8 cellular contexts compared by ENCODE assay signal in genomic region chr7:17940302-17941170, GRCh38. TPM values are rescaled to one million over a fixed set of nuclear protein-coding genes. Genes with fewer than 3 reads are reported as not detected.
DNase-seq lines count a peak whose midpoint lies in the region; ATAC-seq, FAIRE-seq and TF ChIP-seq lines count a peak whose summit lies in the region.

Gene SNX13 (minus strand): TSS chr7:17940494. CDS start chr7:17940295, 199 bp downstream.

- TF ChIP-seq CTCF in keratinocyte (optimal IDR thresholded peaks at IDR 0.05 in 1 of 3, IDR thresholded peaks at IDR 0.05 in 1 of 3, conservative IDR thresholded peaks at IDR 0.05 in 1 of 3; ENCODE audit: extremely low read depth in 1 of 3, insufficient read depth in 2 of 3, low read length in 3 of 3) = peak in 2 of 3 experiments; percentile 25 to 48

- H3K27me3 ChIP-seq in keratinocyte (ENCODE audit: control insufficient read depth, extremely low read depth, insufficient read depth, low read length) = no peaks in the 10 kb centered on the region

- peak within 1 kb of the TSS; percentile 95 for H3K9ac ChIP-seq in keratinocyte (ENCODE audit: control insufficient read depth, extremely low read depth, insufficient read depth, low read length)

- peaks cover 42% of the 10 kb centered on the region for H3K79me2 ChIP-seq in keratinocyte (ENCODE audit: control insufficient read depth, insufficient read depth, low read length)

- no peaks in the 10 kb centered on the region for H3K9me3 ChIP-seq in keratinocyte (ENCODE audit: control insufficient read depth, low read depth, low read length)

- ATAC-seq in GM19035 (IDR thresholded peaks at IDR 0.05; ENCODE audit: unreplicated experiment) (peak; percentile 93), HG03354 (IDR thresholded peaks at IDR 0.05; ENCODE audit: poor library complexity, severe bottlenecking, unreplicated experiment) (peak; percentile 94)
- ATAC-seq in activated CD4-positive, CD25-positive, alpha-beta regulatory T cell treated with anti-CD3 and anti-CD28 coated beads, Interleukin-2, amount 50 U/mL, for 24 hours = peak; percentile 94 to 95

- peak within 1 kb of the TSS; percentile 86 for H3K4me2 ChIP-seq in keratinocyte (ENCODE audit: control insufficient read depth, extremely low read depth, insufficient read depth, low read depth, low read length)

- H4K20me1 ChIP-seq in keratinocyte (ENCODE audit: control insufficient read depth, extremely low read depth, insufficient read depth, low read length) = no peaks in the 10 kb centered on the region

- dilution Hi-C loops in keratinocyte (cut with MboI; ENCODE audit: extremely low pct_ligation_motif_present, low sequenced_read_pairs) = no loop called here

- no peaks in the 10 kb centered on the region for H3K36me3 ChIP-seq in keratinocyte (ENCODE audit: control insufficient read depth in 2 of 2, extremely low read depth in 1 of 2, insufficient read depth in 2 of 2, low read length in 2 of 2)

- H2AFZ ChIP-seq in keratinocyte (ENCODE audit: control insufficient read depth, low read length) = peak within 1 kb of the TSS; percentile 83

- H3K4me1 ChIP-seq in keratinocyte (ENCODE audit: control insufficient read depth, extremely low read depth, insufficient read depth, low read length) = peaks cover 30% of the 10 kb centered on the region

- peak within 1 kb of the TSS; percentile 80 to 92 (median 80) for H3K4me3 ChIP-seq in keratinocyte (ENCODE audit: control insufficient read depth in 2 of 3, extremely low read depth in 1 of 3, insufficient read depth in 2 of 3, low read depth in 1 of 3, low read length in 3 of 3)

- peak; percentile 44 for FAIRE-seq in keratinocyte (lab: Jason Lieb, UNC)

- DNase-seq in AG20443 (ENCODE audit: low spot score) (peak; percentile 97), NCI-H446 (lab: John Stamatoyannopoulos, UW) (peak; percentile 87 to 94), cerebellar cortex (ENCODE audit: low spot score) (peak; percentile 91), keratinocyte (ENCODE audit: low read depth, low spot score) (no peak)
- DNase-seq in stimulated activated CD4-positive, alpha-beta T cell treated with anti-CD3 and anti-CD28 coated beads, Interleukin-15, amount 100 ng/mL, for 1 hour (ENCODE audit: low read depth in 1 of 2, low spot score in 1 of 2) = peak; percentile 73 to 82

- peak within 1 kb of the TSS; percentile 93 for H3K27ac ChIP-seq in keratinocyte (ENCODE audit: control insufficient read depth, insufficient read depth, low read length)

- H3K9me1 ChIP-seq in keratinocyte (ENCODE audit: control insufficient read depth, extremely low read depth, insufficient read depth, low read length) = no peaks in the 10 kb centered on the region

RNA-seq across cellular contexts. Expression of gene SNX13, which starts in this region (rescaled TPM):
- 14.6 to 22.6 TPM (median 18.0 TPM) in 3 replicates for polyA plus RNA-seq in keratinocyte
- 26.9 TPM for polyA plus RNA-seq in keratinocyte (2011; ENCODE audit: low read depth)
- polyA plus RNA-seq in keratinocyte (2011; cell fraction: cytosol; rRNA removed) = 7.5 and 17.4 TPM in 2 replicates
- 22.6 and 29.3 TPM in 2 replicates for polyA plus RNA-seq in keratinocyte (2011; cell fraction: nucleus; rRNA removed)
- 15.4 and 15.7 TPM in 2 replicates for polyA plus RNA-seq in keratinocyte (2012; ENCODE audit: low replicate concordance)
- polyA minus RNA-seq in keratinocyte = 8.3 to 36.9 TPM (median 17.7 TPM) in 3 replicates
- 10.0 TPM for polyA minus RNA-seq in keratinocyte (2011; cell fraction: cytosol; rRNA and poly(A)+ RNA removed)
- polyA minus RNA-seq in keratinocyte (2011; cell fraction: nucleus; rRNA and poly(A)+ RNA removed) = 30.3 and 56.2 TPM in 2 replicates
